11 cellular contexts compared by ENCODE assay signal in genomic region chr1:25896266-25896665, GRCh38. TPM values are rescaled to one million over a fixed set of nuclear protein-coding genes. Genes with fewer than 3 reads are reported as not detected.
A peak's percentile ranks its signal among the peaks of the same experiment; 100 is the strongest.
DNase-seq lines count a peak whose midpoint lies in the region; ATAC-seq and TF ChIP-seq lines count a peak whose summit lies in the region.
"Had no signal": no experiment of that assay in that cellular context is flagged by ENCODE, and none has a peak within 500 bp of the region (broad histone marks: within the 10 kb centered on the region; RNA-seq: fewer than 3 reads in every experiment).

No MANE protein-coding gene starts in this region.

- H3K9me3 ChIP-seq in HEK293 (ENCODE audit: control insufficient read depth, insufficient read depth, low read depth, low read length): no peaks in the 10 kb centered on the region
- H3K9me3 ChIP-seq: adrenal gland, gastroesophageal sphincter had no signal

- ATAC-seq in GM21717 (IDR thresholded peaks at IDR 0.05; ENCODE audit: unreplicated experiment): no peak
- ATAC-seq in stimulated activated memory B cell treated with anti-CD40 and anti-IgM and Interleukin-4, amounts not matched to agents 10 μg/mL and 1 μg/mL and 100 μg/mL, for 72 hours: no peak
- ATAC-seq: gastroesophageal sphincter had no signal

- POLR2A ChIA-PET in HEK293 (lab: Yijun Ruan, JAX): interaction anchor here (0.5 to 3.4 kb wide), 7 partner anchors 8 to 736 kb away, joined by 3 to 30 read pairs (median 5); partner anchors contain the start of genes MTFR1L and PAFAH2
- POLR2A ChIA-PET in HEK293T (lab: Yijun Ruan, JAX): interaction anchor here (1.4 to 6.5 kb wide), 5 partner anchors 9 to 123 kb away, joined by 3 to 61 read pairs (median 10); partner anchors contain the start of genes PAFAH2, PAQR7 and STMN1

- CTCF ChIA-PET in HEK293 (lab: Yijun Ruan, JAX) (interaction anchor here (0.6 to 4.3 kb wide), 24 partner anchors 8 to 273 kb away, joined by 3 to 86 read pairs (median 5); partner anchors contain the start of genes EXTL1, PAFAH2, STMN1 and ZNF593), HEK293T (lab: Yijun Ruan, JAX) (interaction anchor here (0.8 to 3.1 kb wide), 12 partner anchors 8 to 133 kb away, joined by 3 to 25 read pairs (median 7); partner anchors contain the start of genes PAFAH2 and PAQR7)

- H3K27me3 Mint-ChIP-seq in activated T-helper 1 cell treated with anti-CD3 and anti-CD28 coated beads, Interleukin-12 subunit alpha, Interleukin-12 subunit beta, Interleukin-2, Interleukin-4 antibody, amounts not matched to agents 30 ng/mL and 10 ng/mL and 1 ng/mL, durations not matched to agents 14 hours and 24 hours and 36 hours (ENCODE audit: insufficient read depth): no peaks in the 10 kb centered on the region
- H3K27me3 Mint-ChIP-seq in stimulated activated memory B cell treated with anti-CD40 and anti-IgM and Interleukin-4, amounts not matched to agents 10 μg/mL and 1 μg/mL and 100 μg/mL, for 72 hours: no peaks in the 10 kb centered on the region
- H3K27me3 Mint-ChIP-seq: stimulated activated naive CD8-positive, alpha-beta T cell treated with anti-CD3 and anti-CD28 coated beads, Interleukin-15, Interleukin-2, amounts not matched to agents 100 ng/mL and 50 ng/mL, for 24 hours had no signal

- DNase-seq in DMS53 treated with DMSO at 0.1 percent for 48 hours (lab: John Stamatoyannopoulos, UW; ENCODE audit: unreplicated experiment) (peak; percentile 26), medulla oblongata (ENCODE audit: extremely low spot score) (peak; percentile 22), HEK293T (ENCODE audit: extremely low spot score) (no peak), NCI-H446 treated with DMSO at 0.1 percent for 48 hours (lab: John Stamatoyannopoulos, UW) (no peak)
- DNase-seq in activated T-helper 1 cell treated with anti-CD3 and anti-CD28 coated beads, Interleukin-12 subunit alpha, Interleukin-12 subunit beta, Interleukin-2, Interleukin-4 antibody, amounts not matched to agents 30 ng/mL and 10 ng/mL and 1 ng/mL, durations not matched to agents 14 hours and 24 hours and 36 hours (ENCODE audit: low spot score): no peak

- no peak overlapping the region for H3K4me3 ChIP-seq in HEK293 (ENCODE audit: low read depth, low read length)
- H3K4me3 ChIP-seq: adrenal gland, gastroesophageal sphincter had no signal

- no peaks in the 10 kb centered on the region for H3K4me1 ChIP-seq in HEK293 (ENCODE audit: control insufficient read depth, insufficient read depth, low read length)

- peaks cover 13 to 56% of the 10 kb centered on the region in 2 experiments for H3K36me3 ChIP-seq in HEK293 (ENCODE audit: control insufficient read depth in 2 of 2, insufficient read depth in 1 of 2, low read length in 2 of 2)

- H3K4me3 Mint-ChIP-seq in activated T-helper 1 cell treated with anti-CD3 and anti-CD28 coated beads, Interleukin-12 subunit alpha, Interleukin-12 subunit beta, Interleukin-2, Interleukin-4 antibody, amounts not matched to agents 30 ng/mL and 10 ng/mL and 1 ng/mL, durations not matched to agents 14 hours and 24 hours and 36 hours: no peak overlapping the region
- no peak overlapping the region for H3K4me3 Mint-ChIP-seq in stimulated activated memory B cell treated with anti-CD40 and anti-IgM and Interleukin-4, amounts not matched to agents 10 μg/mL and 1 μg/mL and 100 μg/mL, for 72 hours
- H3K4me3 Mint-ChIP-seq: stimulated activated naive CD8-positive, alpha-beta T cell treated with anti-CD3 and anti-CD28 coated beads, Interleukin-15, Interleukin-2, amounts not matched to agents 100 ng/mL and 50 ng/mL, for 24 hours had no signal

- H3K4me1 Mint-ChIP-seq in activated T-helper 1 cell treated with anti-CD3 and anti-CD28 coated beads, Interleukin-12 subunit alpha, Interleukin-12 subunit beta, Interleukin-2, Interleukin-4 antibody, amounts not matched to agents 30 ng/mL and 10 ng/mL and 1 ng/mL, durations not matched to agents 14 hours and 24 hours and 36 hours (ENCODE audit: low read depth): peaks cover 42% of the 10 kb centered on the region
- H3K4me1 Mint-ChIP-seq in stimulated activated memory B cell treated with anti-CD40 and anti-IgM and Interleukin-4, amounts not matched to agents 10 μg/mL and 1 μg/mL and 100 μg/mL, for 72 hours: peaks cover 9% of the 10 kb centered on the region

- no peak overlapping the region for H3K27ac ChIP-seq in HEK293 (ENCODE audit: extremely low read depth, low read depth, low read length)
- H3K27ac ChIP-seq: adrenal gland, gastroesophageal sphincter had no signal

- H3K27ac Mint-ChIP-seq in activated T-helper 1 cell treated with anti-CD3 and anti-CD28 coated beads, Interleukin-12 subunit alpha, Interleukin-12 subunit beta, Interleukin-2, Interleukin-4 antibody, amounts not matched to agents 30 ng/mL and 10 ng/mL and 1 ng/mL, durations not matched to agents 14 hours and 24 hours and 36 hours: peak overlapping the region; percentile 40
- no peak overlapping the region for H3K27ac Mint-ChIP-seq in stimulated activated memory B cell treated with anti-CD40 and anti-IgM and Interleukin-4, amounts not matched to agents 10 μg/mL and 1 μg/mL and 100 μg/mL, for 72 hours
- H3K27ac Mint-ChIP-seq: stimulated activated naive CD8-positive, alpha-beta T cell treated with anti-CD3 and anti-CD28 coated beads, Interleukin-15, Interleukin-2, amounts not matched to agents 100 ng/mL and 50 ng/mL, for 24 hours had no signal

- H3K9me3 Mint-ChIP-seq in activated T-helper 1 cell treated with anti-CD3 and anti-CD28 coated beads, Interleukin-12 subunit alpha, Interleukin-12 subunit beta, Interleukin-2, Interleukin-4 antibody, amounts not matched to agents 30 ng/mL and 10 ng/mL and 1 ng/mL, durations not matched to agents 14 hours and 24 hours and 36 hours: no peaks in the 10 kb centered on the region
- no peaks in the 10 kb centered on the region for H3K9me3 Mint-ChIP-seq in stimulated activated memory B cell treated with anti-CD40 and anti-IgM and Interleukin-4, amounts not matched to agents 10 μg/mL and 1 μg/mL and 100 μg/mL, for 72 hours
- H3K9me3 Mint-ChIP-seq: stimulated activated naive CD8-positive, alpha-beta T cell treated with anti-CD3 and anti-CD28 coated beads, Interleukin-15, Interleukin-2, amounts not matched to agents 100 ng/mL and 50 ng/mL, for 24 hours had no signal

- TF ChIP-seq CTCF in HEK293 (tag by site-specific recombination; IDR thresholded peaks at IDR 0.05): no peak

- H3K36me3 Mint-ChIP-seq in activated T-helper 1 cell treated with anti-CD3 and anti-CD28 coated beads, Interleukin-12 subunit alpha, Interleukin-12 subunit beta, Interleukin-2, Interleukin-4 antibody, amounts not matched to agents 30 ng/mL and 10 ng/mL and 1 ng/mL, durations not matched to agents 14 hours and 24 hours and 36 hours (ENCODE audit: low read depth): peaks cover 24% of the 10 kb centered on the region
- peaks cover 16% of the 10 kb centered on the region for H3K36me3 Mint-ChIP-seq in stimulated activated memory B cell treated with anti-CD40 and anti-IgM and Interleukin-4, amounts not matched to agents 10 μg/mL and 1 μg/mL and 100 μg/mL, for 72 hours

- intact Hi-C loops in activated T-helper 1 cell treated with anti-CD3 and anti-CD28 coated beads, Interleukin-12 subunit alpha, Interleukin-12 subunit beta, Interleukin-2, Interleukin-4 antibody, amounts not matched to agents 30 ng/mL and 10 ng/mL and 1 ng/mL, durations not matched to agents 14 hours and 24 hours and 36 hours (cut with micrococcal nuclease): no loop called here

TF ChIP-seq in HEK293, 187 proteins besides CTCF, POLR2A, EP300 and RAD21 (continues in another document):
- 0 out of 2 replicates have a peak, but pooled peaks have one; percentile 45 for TF ChIP-seq MZF1 (tag by site-specific recombination; IDR thresholded peaks at IDR 0.05; ENCODE audit: borderline replicate concordance)
- peak; percentile 37; the same call in 1 of the 2 replicates for TF ChIP-seq ZNF366 (tag by site-specific recombination; conservative IDR thresholded peaks at IDR 0.05)
- TF ChIP-seq ZNF555 (tag by site-specific recombination; conservative IDR thresholded peaks at IDR 0.05): no peak
- 0 out of 2 replicates have a peak, but pooled peaks have one; percentile 23 for TF ChIP-seq ZNF335 (tag by site-specific recombination; conservative IDR thresholded peaks at IDR 0.05)

TF ChIP-seq in HEK293T, 16 proteins besides CTCF, POLR2A, EP300 and RAD21:
- TF ChIP-seq FOXK2 (IDR thresholded peaks at IDR 0.05): no peak

RNA-seq across cellular contexts. Expression of gene STMN1, which starts 10.0 kb away (rescaled TPM):
- total RNA-seq in activated T-helper 1 cell treated with anti-CD3 and anti-CD28 coated beads, Interleukin-12 subunit alpha, Interleukin-12 subunit beta, Interleukin-2, Interleukin-4 antibody, amounts not matched to agents 30 ng/mL and 10 ng/mL and 1 ng/mL, durations not matched to agents 14 hours and 24 hours and 36 hours: 203 and 205 TPM in 2 replicates

RNA-seq across cellular contexts. Expression of gene PAQR7, which starts 20.8 kb away (rescaled TPM):
- 5.8 and 6.1 TPM in 2 replicates for total RNA-seq in activated T-helper 1 cell treated with anti-CD3 and anti-CD28 coated beads, Interleukin-12 subunit alpha, Interleukin-12 subunit beta, Interleukin-2, Interleukin-4 antibody, amounts not matched to agents 30 ng/mL and 10 ng/mL and 1 ng/mL, durations not matched to agents 14 hours and 24 hours and 36 hours

RNA-seq across cellular contexts. Expression of gene AUNIP, which starts 37.0 kb away (rescaled TPM):
- 10.2 and 12.3 TPM in 2 replicates for total RNA-seq in activated T-helper 1 cell treated with anti-CD3 and anti-CD28 coated beads, Interleukin-12 subunit alpha, Interleukin-12 subunit beta, Interleukin-2, Interleukin-4 antibody, amounts not matched to agents 30 ng/mL and 10 ng/mL and 1 ng/mL, durations not matched to agents 14 hours and 24 hours and 36 hours

Comparison
In these comparisons a context has a peak if more than half of its experiments do, and no peak if none do; other contexts are left out.
1. DNase-seq: peak in DMS53 treated with DMSO at 0.1 percent for 48 hours (single experiment) and medulla oblongata (single experiment); none in activated T-helper 1 cell treated with anti-CD3 and anti-CD28 coated beads, Interleukin-12 subunit alpha, Interleukin-12 subunit beta, Interleukin-2, Interleukin-4 antibody, amounts not matched to agents 30 ng/mL and 10 ng/mL and 1 ng/mL, durations not matched to agents 14 hours and 24 hours and 36 hours (single experiment), HEK293T (single experiment) and NCI-H446 treated with DMSO at 0.1 percent for 48 hours (single experiment).